ENCODE assay signal across 1 cellular context in the genomic region with DNA sequence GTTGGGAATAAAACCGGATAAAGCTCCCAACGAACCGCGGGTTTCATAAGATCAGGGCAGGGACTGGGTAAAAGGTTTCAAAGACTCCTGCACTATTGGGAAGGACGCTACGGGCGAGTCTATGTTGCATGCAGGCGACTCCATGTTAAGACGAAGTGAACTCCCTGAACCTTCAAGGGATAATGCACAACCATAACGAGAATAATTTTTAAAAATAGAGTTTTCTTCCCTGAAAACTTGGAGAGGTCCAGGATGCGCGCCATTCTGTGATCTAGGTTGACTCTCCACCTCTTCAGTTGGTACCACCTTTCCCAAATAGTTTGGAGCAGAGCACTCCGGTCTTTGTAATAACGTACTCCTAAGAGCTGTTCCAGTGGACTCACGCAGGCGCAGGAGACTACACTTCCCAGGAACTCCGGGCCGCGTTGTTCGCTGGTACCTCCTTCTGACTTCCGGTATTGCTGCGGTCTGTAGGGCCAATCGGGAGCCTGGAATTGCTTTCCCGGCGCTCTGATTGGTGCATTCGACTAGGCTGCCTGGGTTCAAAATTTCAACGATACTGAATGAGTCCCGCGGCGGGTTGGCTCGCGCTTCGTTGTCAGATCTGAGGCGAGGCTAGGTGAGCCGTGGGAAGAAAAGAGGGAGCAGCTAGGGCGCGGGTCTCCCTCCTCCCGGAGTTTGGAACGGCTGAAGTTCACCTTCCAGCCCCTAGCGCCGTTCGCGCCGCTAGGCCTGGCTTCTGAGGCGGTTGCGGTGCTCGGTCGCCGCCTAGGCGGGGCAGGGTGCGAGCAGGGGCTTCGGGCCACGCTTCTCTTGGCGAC.
A peak's percentile ranks its signal among the peaks of the same experiment; 100 is the strongest.
TF ChIP-seq lines count a peak whose summit lies in the region.

A gene with protein sequence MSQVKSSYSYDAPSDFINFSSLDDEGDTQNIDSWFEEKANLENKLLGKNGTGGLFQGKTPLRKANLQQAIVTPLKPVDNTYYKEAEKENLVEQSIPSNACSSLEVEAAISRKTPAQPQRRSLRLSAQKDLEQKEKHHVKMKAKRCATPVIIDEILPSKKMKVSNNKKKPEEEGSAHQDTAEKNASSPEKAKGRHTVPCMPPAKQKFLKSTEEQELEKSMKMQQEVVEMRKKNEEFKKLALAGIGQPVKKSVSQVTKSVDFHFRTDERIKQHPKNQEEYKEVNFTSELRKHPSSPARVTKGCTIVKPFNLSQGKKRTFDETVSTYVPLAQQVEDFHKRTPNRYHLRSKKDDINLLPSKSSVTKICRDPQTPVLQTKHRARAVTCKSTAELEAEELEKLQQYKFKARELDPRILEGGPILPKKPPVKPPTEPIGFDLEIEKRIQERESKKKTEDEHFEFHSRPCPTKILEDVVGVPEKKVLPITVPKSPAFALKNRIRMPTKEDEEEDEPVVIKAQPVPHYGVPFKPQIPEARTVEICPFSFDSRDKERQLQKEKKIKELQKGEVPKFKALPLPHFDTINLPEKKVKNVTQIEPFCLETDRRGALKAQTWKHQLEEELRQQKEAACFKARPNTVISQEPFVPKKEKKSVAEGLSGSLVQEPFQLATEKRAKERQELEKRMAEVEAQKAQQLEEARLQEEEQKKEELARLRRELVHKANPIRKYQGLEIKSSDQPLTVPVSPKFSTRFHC (plus strand): TSS at position 562 of the 821 bp plus-strand sequence. CDS start 18,187 bp downstream, outside the sequence.

TF ChIP-seq in HEK293, 187 proteins besides CTCF, POLR2A, EP300 and RAD21 (continued from another document and continues in another):
- TF ChIP-seq, protein P1, sequence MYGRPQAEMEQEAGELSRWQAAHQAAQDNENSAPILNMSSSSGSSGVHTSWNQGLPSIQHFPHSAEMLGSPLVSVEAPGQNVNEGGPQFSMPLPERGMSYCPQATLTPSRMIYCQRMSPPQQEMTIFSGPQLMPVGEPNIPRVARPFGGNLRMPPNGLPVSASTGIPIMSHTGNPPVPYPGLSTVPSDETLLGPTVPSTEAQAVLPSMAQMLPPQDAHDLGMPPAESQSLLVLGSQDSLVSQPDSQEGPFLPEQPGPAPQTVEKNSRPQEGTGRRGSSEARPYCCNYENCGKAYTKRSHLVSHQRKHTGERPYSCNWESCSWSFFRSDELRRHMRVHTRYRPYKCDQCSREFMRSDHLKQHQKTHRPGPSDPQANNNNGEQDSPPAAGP (tag by site-specific recombination; IDR thresholded peaks at IDR 0.05): no peak; the same call in 1 of the 2 replicates
- no peak for TF ChIP-seq GLI4 (tag by site-specific recombination; IDR thresholded peaks at IDR 0.05)
- TF ChIP-seq SETDB1 (IDR thresholded peaks at IDR 0.05; ENCODE audit: insufficient read length, low read length): no peak
- no peak for TF ChIP-seq ZNF292 (tag by site-specific recombination; IDR thresholded peaks at IDR 0.05; ENCODE audit: borderline replicate concordance, low read depth)
- no peak for TF ChIP-seq ZNF169 (tag by site-specific recombination; IDR thresholded peaks at IDR 0.05)
- TF ChIP-seq, protein P2, sequence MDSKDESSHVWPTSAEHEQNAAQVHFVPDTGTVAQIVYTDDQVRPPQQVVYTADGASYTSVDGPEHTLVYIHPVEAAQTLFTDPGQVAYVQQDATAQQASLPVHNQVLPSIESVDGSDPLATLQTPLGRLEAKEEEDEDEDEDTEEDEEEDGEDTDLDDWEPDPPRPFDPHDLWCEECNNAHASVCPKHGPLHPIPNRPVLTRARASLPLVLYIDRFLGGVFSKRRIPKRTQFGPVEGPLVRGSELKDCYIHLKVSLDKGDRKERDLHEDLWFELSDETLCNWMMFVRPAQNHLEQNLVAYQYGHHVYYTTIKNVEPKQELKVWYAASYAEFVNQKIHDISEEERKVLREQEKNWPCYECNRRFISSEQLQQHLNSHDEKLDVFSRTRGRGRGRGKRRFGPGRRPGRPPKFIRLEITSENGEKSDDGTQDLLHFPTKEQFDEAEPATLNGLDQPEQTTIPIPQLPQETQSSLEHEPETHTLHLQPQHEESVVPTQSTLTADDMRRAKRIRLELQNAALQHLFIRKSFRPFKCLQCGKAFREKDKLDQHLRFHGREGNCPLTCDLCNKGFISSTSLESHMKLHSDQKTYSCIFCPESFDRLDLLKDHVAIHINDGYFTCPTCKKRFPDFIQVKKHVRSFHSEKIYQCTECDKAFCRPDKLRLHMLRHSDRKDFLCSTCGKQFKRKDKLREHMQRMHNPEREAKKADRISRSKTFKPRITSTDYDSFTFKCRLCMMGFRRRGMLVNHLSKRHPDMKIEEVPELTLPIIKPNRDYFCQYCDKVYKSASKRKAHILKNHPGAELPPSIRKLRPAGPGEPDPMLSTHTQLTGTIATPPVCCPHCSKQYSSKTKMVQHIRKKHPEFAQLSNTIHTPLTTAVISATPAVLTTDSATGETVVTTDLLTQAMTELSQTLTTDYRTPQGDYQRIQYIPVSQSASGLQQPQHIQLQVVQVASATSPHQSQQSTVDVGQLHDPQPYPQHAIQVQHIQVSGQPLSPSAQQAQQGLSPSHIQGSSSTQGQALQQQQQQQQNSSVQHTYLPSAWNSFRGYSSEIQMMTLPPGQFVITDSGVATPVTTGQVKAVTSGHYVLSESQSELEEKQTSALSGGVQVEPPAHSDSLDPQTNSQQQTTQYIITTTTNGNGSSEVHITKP (tag by site-specific recombination; IDR thresholded peaks at IDR 0.05): peak; percentile 100
- no peak for TF ChIP-seq GLIS2 (tag by site-specific recombination; IDR thresholded peaks at IDR 0.05)
- TF ChIP-seq ZIC2 (tag by site-specific recombination; IDR thresholded peaks at IDR 0.05): no peak
- TF ChIP-seq ZNF274 (IDR thresholded peaks at IDR 0.05; ENCODE audit: low read length): no peak
- TF ChIP-seq ZNF274 (tag by site-specific recombination; IDR thresholded peaks at IDR 0.05; ENCODE audit: borderline replicate concordance): no peak
- peak; percentile 95 for TF ChIP-seq ZNF76 (tag by site-specific recombination; IDR thresholded peaks at IDR 0.05; ENCODE audit: borderline replicate concordance, low read depth)
- TF ChIP-seq ZNF214 (tag by site-specific recombination; IDR thresholded peaks at IDR 0.05; ENCODE audit: borderline replicate concordance): no peak
- TF ChIP-seq RBAK (tag by site-specific recombination; IDR thresholded peaks at IDR 0.05): no peak
- no peak for TF ChIP-seq ZBTB7A (tag by site-specific recombination; IDR thresholded peaks at IDR 0.05; ENCODE audit: low read depth)
- no peak for TF ChIP-seq ZNF707 (tag by site-specific recombination; IDR thresholded peaks at IDR 0.05)
- TF ChIP-seq ZNF146 (tag by site-specific recombination; IDR thresholded peaks at IDR 0.05): no peak
- TF ChIP-seq, protein P3, sequence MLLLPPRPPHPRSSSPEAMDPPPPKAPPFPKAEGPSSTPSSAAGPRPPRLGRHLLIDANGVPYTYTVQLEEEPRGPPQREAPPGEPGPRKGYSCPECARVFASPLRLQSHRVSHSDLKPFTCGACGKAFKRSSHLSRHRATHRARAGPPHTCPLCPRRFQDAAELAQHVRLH (tag by site-specific recombination; IDR thresholded peaks at IDR 0.05): peak; percentile 98
- TF ChIP-seq, protein P4, sequence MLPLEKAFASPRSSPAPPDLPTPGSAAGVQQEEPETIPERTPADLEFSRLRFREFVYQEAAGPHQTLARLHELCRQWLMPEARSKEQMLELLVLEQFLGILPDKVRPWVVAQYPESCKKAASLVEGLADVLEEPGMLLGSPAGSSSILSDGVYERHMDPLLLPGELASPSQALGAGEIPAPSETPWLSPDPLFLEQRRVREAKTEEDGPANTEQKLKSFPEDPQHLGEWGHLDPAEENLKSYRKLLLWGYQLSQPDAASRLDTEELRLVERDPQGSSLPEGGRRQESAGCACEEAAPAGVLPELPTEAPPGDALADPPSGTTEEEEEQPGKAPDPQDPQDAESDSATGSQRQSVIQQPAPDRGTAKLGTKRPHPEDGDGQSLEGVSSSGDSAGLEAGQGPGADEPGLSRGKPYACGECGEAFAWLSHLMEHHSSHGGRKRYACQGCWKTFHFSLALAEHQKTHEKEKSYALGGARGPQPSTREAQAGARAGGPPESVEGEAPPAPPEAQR (tag by site-specific recombination; IDR thresholded peaks at IDR 0.05): no peak
- TF ChIP-seq ZNF19 (tag by site-specific recombination; IDR thresholded peaks at IDR 0.05; ENCODE audit: low read depth): no peak
- TF ChIP-seq, protein P5, sequence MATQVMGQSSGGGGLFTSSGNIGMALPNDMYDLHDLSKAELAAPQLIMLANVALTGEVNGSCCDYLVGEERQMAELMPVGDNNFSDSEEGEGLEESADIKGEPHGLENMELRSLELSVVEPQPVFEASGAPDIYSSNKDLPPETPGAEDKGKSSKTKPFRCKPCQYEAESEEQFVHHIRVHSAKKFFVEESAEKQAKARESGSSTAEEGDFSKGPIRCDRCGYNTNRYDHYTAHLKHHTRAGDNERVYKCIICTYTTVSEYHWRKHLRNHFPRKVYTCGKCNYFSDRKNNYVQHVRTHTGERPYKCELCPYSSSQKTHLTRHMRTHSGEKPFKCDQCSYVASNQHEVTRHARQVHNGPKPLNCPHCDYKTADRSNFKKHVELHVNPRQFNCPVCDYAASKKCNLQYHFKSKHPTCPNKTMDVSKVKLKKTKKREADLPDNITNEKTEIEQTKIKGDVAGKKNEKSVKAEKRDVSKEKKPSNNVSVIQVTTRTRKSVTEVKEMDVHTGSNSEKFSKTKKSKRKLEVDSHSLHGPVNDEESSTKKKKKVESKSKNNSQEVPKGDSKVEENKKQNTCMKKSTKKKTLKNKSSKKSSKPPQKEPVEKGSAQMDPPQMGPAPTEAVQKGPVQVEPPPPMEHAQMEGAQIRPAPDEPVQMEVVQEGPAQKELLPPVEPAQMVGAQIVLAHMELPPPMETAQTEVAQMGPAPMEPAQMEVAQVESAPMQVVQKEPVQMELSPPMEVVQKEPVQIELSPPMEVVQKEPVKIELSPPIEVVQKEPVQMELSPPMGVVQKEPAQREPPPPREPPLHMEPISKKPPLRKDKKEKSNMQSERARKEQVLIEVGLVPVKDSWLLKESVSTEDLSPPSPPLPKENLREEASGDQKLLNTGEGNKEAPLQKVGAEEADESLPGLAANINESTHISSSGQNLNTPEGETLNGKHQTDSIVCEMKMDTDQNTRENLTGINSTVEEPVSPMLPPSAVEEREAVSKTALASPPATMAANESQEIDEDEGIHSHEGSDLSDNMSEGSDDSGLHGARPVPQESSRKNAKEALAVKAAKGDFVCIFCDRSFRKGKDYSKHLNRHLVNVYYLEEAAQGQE (tag by site-specific recombination; IDR thresholded peaks at IDR 0.05): no peak
- no peak for TF ChIP-seq ZNF792 (tag by site-specific recombination; IDR thresholded peaks at IDR 0.05)
- TF ChIP-seq MYNN (tag by site-specific recombination; IDR thresholded peaks at IDR 0.05; ENCODE audit: borderline replicate concordance): no peak
- no peak for TF ChIP-seq ZNF624 (tag by site-specific recombination; IDR thresholded peaks at IDR 0.05)
- no peak for TF ChIP-seq KLF16 (tag by site-specific recombination; IDR thresholded peaks at IDR 0.05)
- TF ChIP-seq ZNF510 (tag by site-specific recombination; IDR thresholded peaks at IDR 0.05; ENCODE audit: insufficient replicate concordance): no peak
- no peak for TF ChIP-seq BCL11A (tag by site-specific recombination; IDR thresholded peaks at IDR 0.05; ENCODE audit: low read depth)
- TF ChIP-seq ZNF670 (tag by site-specific recombination; IDR thresholded peaks at IDR 0.05; ENCODE audit: low read depth): no peak
- no peak for TF ChIP-seq HOXC10 (CRISPR knock-in tag; IDR thresholded peaks at IDR 0.05)
- no peak for TF ChIP-seq ZNF530 (tag by site-specific recombination; IDR thresholded peaks at IDR 0.05; ENCODE audit: low read depth)
- no peak for TF ChIP-seq ZNF48 (tag by site-specific recombination; IDR thresholded peaks at IDR 0.05)
- TF ChIP-seq ZBTB8A (tag by site-specific recombination; IDR thresholded peaks at IDR 0.05): peak; percentile 35; the same call in 1 of the 2 replicates
- no peak for TF ChIP-seq ZNF350 (tag by site-specific recombination; IDR thresholded peaks at IDR 0.05)
- TF ChIP-seq REPIN1 (tag by site-specific recombination; IDR thresholded peaks at IDR 0.05; ENCODE audit: low read depth): no peak
- no peak for TF ChIP-seq ZNF114 (tag by site-specific recombination; IDR thresholded peaks at IDR 0.05)
- TF ChIP-seq MZF1 (tag by site-specific recombination; IDR thresholded peaks at IDR 0.05; ENCODE audit: borderline replicate concordance): no peak
- peak; percentile 53; the same call in 1 of the 2 replicates for TF ChIP-seq ZNF629 (tag by site-specific recombination; IDR thresholded peaks at IDR 0.05)
- no peak for TF ChIP-seq ZNF221 (tag by site-specific recombination; IDR thresholded peaks at IDR 0.05; ENCODE audit: borderline replicate concordance)
- TF ChIP-seq ZNF571 (tag by site-specific recombination; IDR thresholded peaks at IDR 0.05): no peak
- TF ChIP-seq ZNF174 (tag by site-specific recombination; IDR thresholded peaks at IDR 0.05): no peak
- no peak for TF ChIP-seq ZNF473 (tag by site-specific recombination; IDR thresholded peaks at IDR 0.05)
- TF ChIP-seq, protein P6, sequence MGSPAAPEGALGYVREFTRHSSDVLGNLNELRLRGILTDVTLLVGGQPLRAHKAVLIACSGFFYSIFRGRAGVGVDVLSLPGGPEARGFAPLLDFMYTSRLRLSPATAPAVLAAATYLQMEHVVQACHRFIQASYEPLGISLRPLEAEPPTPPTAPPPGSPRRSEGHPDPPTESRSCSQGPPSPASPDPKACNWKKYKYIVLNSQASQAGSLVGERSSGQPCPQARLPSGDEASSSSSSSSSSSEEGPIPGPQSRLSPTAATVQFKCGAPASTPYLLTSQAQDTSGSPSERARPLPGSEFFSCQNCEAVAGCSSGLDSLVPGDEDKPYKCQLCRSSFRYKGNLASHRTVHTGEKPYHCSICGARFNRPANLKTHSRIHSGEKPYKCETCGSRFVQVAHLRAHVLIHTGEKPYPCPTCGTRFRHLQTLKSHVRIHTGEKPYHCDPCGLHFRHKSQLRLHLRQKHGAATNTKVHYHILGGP (tag by site-specific recombination; IDR thresholded peaks at IDR 0.05): no peak
- TF ChIP-seq ZNF248 (tag by site-specific recombination; IDR thresholded peaks at IDR 0.05): no peak
- peak; percentile 39; the same call in 1 of the 2 replicates for TF ChIP-seq KLF1 (tag by site-specific recombination; IDR thresholded peaks at IDR 0.05)
- no peak for TF ChIP-seq ZNF416 (tag by site-specific recombination; IDR thresholded peaks at IDR 0.05)
- TF ChIP-seq, protein P7, sequence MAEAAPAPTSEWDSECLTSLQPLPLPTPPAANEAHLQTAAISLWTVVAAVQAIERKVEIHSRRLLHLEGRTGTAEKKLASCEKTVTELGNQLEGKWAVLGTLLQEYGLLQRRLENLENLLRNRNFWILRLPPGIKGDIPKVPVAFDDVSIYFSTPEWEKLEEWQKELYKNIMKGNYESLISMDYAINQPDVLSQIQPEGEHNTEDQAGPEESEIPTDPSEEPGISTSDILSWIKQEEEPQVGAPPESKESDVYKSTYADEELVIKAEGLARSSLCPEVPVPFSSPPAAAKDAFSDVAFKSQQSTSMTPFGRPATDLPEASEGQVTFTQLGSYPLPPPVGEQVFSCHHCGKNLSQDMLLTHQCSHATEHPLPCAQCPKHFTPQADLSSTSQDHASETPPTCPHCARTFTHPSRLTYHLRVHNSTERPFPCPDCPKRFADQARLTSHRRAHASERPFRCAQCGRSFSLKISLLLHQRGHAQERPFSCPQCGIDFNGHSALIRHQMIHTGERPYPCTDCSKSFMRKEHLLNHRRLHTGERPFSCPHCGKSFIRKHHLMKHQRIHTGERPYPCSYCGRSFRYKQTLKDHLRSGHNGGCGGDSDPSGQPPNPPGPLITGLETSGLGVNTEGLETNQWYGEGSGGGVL (tag by site-specific recombination; IDR thresholded peaks at IDR 0.05): no peak
- no peak for TF ChIP-seq ZNF404 (tag by site-specific recombination; IDR thresholded peaks at IDR 0.05)
- TF ChIP-seq ZNF37A (tag by site-specific recombination; IDR thresholded peaks at IDR 0.05): no peak
- no peak for TF ChIP-seq ZNF514 (tag by site-specific recombination; IDR thresholded peaks at IDR 0.05)
- TF ChIP-seq ZNF549 (tag by site-specific recombination; IDR thresholded peaks at IDR 0.05): no peak
